ENCODE assay signal across 11 cellular contexts in genomic region chr13:51769455-51770127, GRCh38. TPM values are rescaled to one million over a fixed set of nuclear protein-coding genes. Genes with fewer than 3 reads are reported as not detected.
DNase-seq lines count a peak whose midpoint lies in the region; ATAC-seq and TF ChIP-seq lines count a peak whose summit lies in the region.
"Had no signal": no experiment of that assay in that cellular context is flagged by ENCODE, and none has a peak within 500 bp of the region (broad histone marks: within the 10 kb centered on the region; RNA-seq: fewer than 3 reads in every experiment).

No MANE protein-coding gene starts in this region.

- 31% methylated on average over 11 of the region's 11 CpGs for WGBS in suprapubic skin

- H3K27me3 ChIP-seq in suprapubic skin, result no peaks in the 10 kb centered on the region

- H3K4me1 ChIP-seq in suprapubic skin, result peaks cover 45% of the 10 kb centered on the region

- H3K4me3 ChIP-seq in fibroblast of pulmonary artery (replicated peaks; ENCODE audit: low read depth, low read length), result no peak overlapping the region
- H3K4me3 ChIP-seq in suprapubic skin, result no peak overlapping the region

- H3K27ac ChIP-seq in angular gyrus (ENCODE audit: low read depth, low read length) (peak overlapping the region; percentile 63), suprapubic skin (peak overlapping the region; percentile 96)
- H3K27ac ChIP-seq: VCaP had no signal

- TF ChIP-seq EP300 in suprapubic skin (IDR thresholded peaks at IDR 0.05), result no peak

- TF ChIP-seq CTCF in fibroblast of pulmonary artery (IDR thresholded peaks at IDR 0.05; ENCODE audit: low read length, missing control alignments) (no peak), suprapubic skin (IDR thresholded peaks at IDR 0.05) (no peak)

- peak; percentile 22 for DNase-seq in fibroblast of pulmonary artery (ENCODE audit: low read depth)
- peak; percentile 28 for DNase-seq in mucosa of gallbladder (ENCODE audit: low spot score)
- peak in 1 of 2 donors; percentile 82 for DNase-seq in suprapubic skin (ENCODE audit: low spot score in 2 of 2)
- no peak for DNase-seq in NCI-H345 treated with DMSO at 0.1 percent for 48 hours (lab: John Stamatoyannopoulos, UW; ENCODE audit: unreplicated experiment)
- no peak for DNase-seq in NCI-H510A (lab: John Stamatoyannopoulos, UW)
- no peak for DNase-seq in COLO668 (lab: John Stamatoyannopoulos, UW; ENCODE audit: unreplicated experiment)
- DNase-seq: activated T-cell treated with anti-CD3 and anti-CD28 coated beads, Interleukin-2, amount 50 U/mL, for 48 hours; NCI-H510A treated with DMSO at 0.1 percent for 48 hours had no signal

- no peak for TF ChIP-seq POLR2A in suprapubic skin (IDR thresholded peaks at IDR 0.05)

- no peak for ATAC-seq in GM18517 (IDR thresholded peaks at IDR 0.05; ENCODE audit: unreplicated experiment)

- H3K36me3 ChIP-seq in suprapubic skin, result peaks cover 25% of the 10 kb centered on the region

- H3K9me3 ChIP-seq in suprapubic skin, result no peaks in the 10 kb centered on the region

RNA-seq across cellular contexts. Expression of gene DHRS12, which starts 34.4 kb away (rescaled TPM):
- total RNA-seq in mucosa of gallbladder (12.3 TPM), suprapubic skin (10 to 100 TPM in 2 of 4 donors, 1 to 10 TPM in 2; 3.5 to 25.8 (median 10.8) TPM)

Comparison
In these comparisons a context has a peak if more than half of its experiments do, and no peak if none do; other contexts are left out.
1. DNase-seq: peak in fibroblast of pulmonary artery (single experiment) and mucosa of gallbladder (single experiment); none in NCI-H345 treated with DMSO at 0.1 percent for 48 hours (single experiment), NCI-H510A (single experiment) and COLO668 (single experiment).